32 cellular contexts compared by ENCODE assay signal in genomic region chr7:143244321-143244720, GRCh38. TPM values are rescaled to one million over a fixed set of nuclear protein-coding genes. Genes with fewer than 3 reads are reported as not detected.
DNase-seq lines count a peak whose midpoint lies in the region; ATAC-seq and TF ChIP-seq lines count a peak whose summit lies in the region.
"Had no signal": no experiment of that assay in that cellular context is flagged by ENCODE, and none has a peak within 500 bp of the region (broad histone marks: within the 10 kb centered on the region; RNA-seq: fewer than 3 reads in every experiment).

No MANE protein-coding gene starts in this region.

- H3K27ac Mint-ChIP-seq in activated T-cell treated with anti-CD3 and anti-CD28 coated beads, Interleukin-2, amount 50 U/mL, for 72 hours, result peak overlapping the region; percentile 91
- H3K27ac Mint-ChIP-seq in CD4-positive, alpha-beta T cell, result peak overlapping the region; percentile 61
- H3K27ac Mint-ChIP-seq: progenitor cell of endocrine pancreas had no signal

- intact Hi-C loops in CD4-positive, alpha-beta T cell (cut with DNase I, micrococcal nuclease), result no loop called here

- no peak overlapping the region for H2AFZ ChIP-seq in hepatocyte
- no peak overlapping the region for H2AFZ ChIP-seq in SK-N-SH (ENCODE audit: low read depth)
- no peak overlapping the region for H2AFZ ChIP-seq in neuronal stem cell (ENCODE audit: low read length)

- H3K36me3 Mint-ChIP-seq in activated T-cell treated with anti-CD3 and anti-CD28 coated beads, Interleukin-2, amount 50 U/mL, for 72 hours (ENCODE audit: insufficient read depth in 2 of 2), result peaks cover 9% of the 10 kb centered on the region in 2 donors
- peaks cover 4% of the 10 kb centered on the region for H3K36me3 Mint-ChIP-seq in CD4-positive, alpha-beta T cell (ENCODE audit: low read depth)

- peaks cover 21% of the 10 kb centered on the region for H3K4me1 ChIP-seq in RWPE2 (ENCODE audit: insufficient read depth, poor library complexity, severe bottlenecking)
- H3K4me1 ChIP-seq in hepatocyte (ENCODE audit: insufficient read depth), result peaks cover 12% of the 10 kb centered on the region
- H3K4me1 ChIP-seq in SK-N-SH (ENCODE audit: control insufficient read depth in 1 of 2, insufficient read depth in 2 of 2, low read depth in 1 of 2, low read length in 1 of 2), result peaks cover 0 to 7% of the 10 kb centered on the region in 2 experiments; a peak in 2 of 4 replicates
- peaks cover 1 to 9% of the 10 kb centered on the region in 2 donors for H3K4me1 ChIP-seq in neuronal stem cell (ENCODE audit: control insufficient read depth in 2 of 2, insufficient read depth in 1 of 2, low read depth in 1 of 2, low read length in 2 of 2)
- H3K4me1 ChIP-seq: BE2C, sigmoid colon had no signal

- CTCF ChIA-PET in CD4-positive, alpha-beta T cell (lab: Charles Lee), result interaction anchor here (1.0 to 1.5 kb wide), 3 partner anchors 12 to 44 kb away, joined by 3 read pairs; partner anchors contain the start of gene CASP2
- CTCF ChIA-PET in SK-N-SH (lab: Yijun Ruan, JAX), result interaction anchor here (0.6 to 2.4 kb wide), 5 partner anchors 12 to 175 kb away, joined by 3 to 10 read pairs (median 3); no protein-coding TSS in a partner anchor

- H3K9me2 ChIP-seq in hepatocyte (replicated peaks; ENCODE audit: insufficient read depth) (no peaks in the 10 kb centered on the region), SK-N-SH (no peaks in the 10 kb centered on the region)

- H3K18ac ChIP-seq in neuronal stem cell (ENCODE audit: low read length), result no peak overlapping the region

- H3K36me3 ChIP-seq in RWPE2 (ENCODE audit: low read depth) (no peaks in the 10 kb centered on the region), hepatocyte (replicated peaks; ENCODE audit: insufficient read depth, low read depth) (no peaks in the 10 kb centered on the region), SK-N-SH (replicated peaks in 1 of 2; ENCODE audit: control insufficient read depth in 1 of 2, insufficient read depth in 2 of 2, low read length in 1 of 2) (no peaks in the 10 kb centered on the region), neuronal stem cell (replicated peaks in 1 of 2; ENCODE audit: control insufficient read depth in 2 of 2, insufficient read depth in 2 of 2, low read length in 2 of 2) (peaks cover 0 to 2% of the 10 kb centered on the region in 2 donors)
- H3K36me3 ChIP-seq: BE2C, breast epithelium, heart right ventricle, sigmoid colon, tibial nerve had no signal

- H3K9me3 Mint-ChIP-seq in activated T-cell treated with anti-CD3 and anti-CD28 coated beads, Interleukin-2, amount 50 U/mL, for 72 hours, result peaks cover 3 to 8% of the 10 kb centered on the region in 2 donors
- H3K9me3 Mint-ChIP-seq in CD4-positive, alpha-beta T cell, result peaks cover 3% of the 10 kb centered on the region

- no peaks in the 10 kb centered on the region for H3K9me3 ChIP-seq in CD4-positive, alpha-beta T cell (ENCODE audit: control insufficient read depth, low read length)
- no peaks in the 10 kb centered on the region for H3K9me3 ChIP-seq in RWPE2 (ENCODE audit: severe bottlenecking)
- H3K9me3 ChIP-seq in hepatocyte (ENCODE audit: low read depth), result no peaks in the 10 kb centered on the region
- H3K9me3 ChIP-seq in SK-N-SH, result no peaks in the 10 kb centered on the region
- H3K9me3 ChIP-seq in neuronal stem cell (replicated peaks in 1 of 2; ENCODE audit: control insufficient read depth in 2 of 2, insufficient read depth in 1 of 2, low read depth in 1 of 2, low read length in 2 of 2), result peaks cover 0 to 2% of the 10 kb centered on the region in 2 donors
- H3K9me3 ChIP-seq: BE2C, breast epithelium, sigmoid colon, tibial nerve had no signal

- H3K9ac ChIP-seq in SK-N-SH (no peak overlapping the region), neuronal stem cell (ENCODE audit: low read depth, low read length, poor library complexity) (no peak overlapping the region)

- no peak for ATAC-seq in activated T-cell treated with anti-CD3 and anti-CD28 coated beads, Interleukin-2, amount 50 U/mL, for 72 hours (replicated peaks in 1 of 2)
- no peak for ATAC-seq in CD4-positive, alpha-beta T cell (ENCODE audit: poor library complexity)
- no peak for ATAC-seq in RWPE2 (ENCODE audit: low read depth)
- ATAC-seq: heart right ventricle had no signal

- no peak overlapping the region for H2BK120ac ChIP-seq in neuronal stem cell (ENCODE audit: low read depth, low read length)

- DNase-seq in activated T-cell treated with anti-CD3 and anti-CD28 coated beads, Interleukin-2, amount 50 U/mL, for 72 hours, result no peak
- DNase-seq in activated T-cell treated with anti-CD3 and anti-CD28 coated beads, Interleukin-2, amount 50 U/mL, for 48 hours, result no peak
- DNase-seq in CD4-positive, alpha-beta T cell, result no peak
- DNase-seq in RWPE2 (ENCODE audit: low spot score) (no peak), hepatocyte (ENCODE audit: low spot score) (no peak), SK-N-SH (no peak), neuronal stem cell (ENCODE audit: low spot score) (no peak), activated gamma-delta T cell (lab: John Stamatoyannopoulos, UW) (no peak)
- DNase-seq: activated CD4-positive, alpha-beta T cell treated with anti-CD3 and anti-CD28 coated beads for 4 hours; activated gamma-delta T cell treated with Interleukin-2 at 50 U/mL for 16 hours; anterior cingulate cortex; BE2C; H7; heart right ventricle; Karpas-422; kidney; NCI-H146; NCI-H226; NCI-H526 treated with DMSO at 0.1 percent for 48 hours; NK-92 treated with Interleukin-12 subunit alpha and Interleukin-12 subunit beta, amount 100 ng/mL, for 24 hours; nucleus accumbens; Right ventricle myocardium superior; sigmoid colon; stimulated activated CD4-positive, alpha-beta T cell treated with anti-CD3 and anti-CD28 coated beads, Interleukin-12 subunit alpha, Interleukin-12 subunit beta, amount 100 ng/mL, for 4 hours; stimulated activated CD4-positive, alpha-beta T cell treated with anti-CD3 and anti-CD28 coated beads, Interleukin-4, amount 100 ng/mL, for 1 hour had no signal

- H4K91ac ChIP-seq in neuronal stem cell (ENCODE audit: low read depth, low read length, poor library complexity), result no peak overlapping the region

- H3K4me3 ChIP-seq in RWPE2 (ENCODE audit: severe bottlenecking) (no peak overlapping the region), hepatocyte (no peak overlapping the region), SK-N-SH (ENCODE audit: low read depth in 2 of 2, low read length in 1 of 2) (no peak overlapping the region), neuronal stem cell (ENCODE audit: low read length in 2 of 2) (no peak overlapping the region)
- H3K4me3 ChIP-seq: breast epithelium, heart right ventricle, sigmoid colon, tibial nerve had no signal

- no peak overlapping the region for H3K14ac ChIP-seq in neuronal stem cell (ENCODE audit: low read length)

- no peak for TF ChIP-seq RAD21 in SK-N-SH (IDR thresholded peaks at IDR 0.05; ENCODE audit: low read length)

- H3K23ac ChIP-seq in neuronal stem cell (ENCODE audit: low read depth, low read length, poor library complexity), result no peak overlapping the region

- WGBS in hepatocyte (ENCODE audit: low lambda C conversion rate, missing lambda C conversion rate), result 36% methylated on average over 1 of the region's 1 CpG
- 14% methylated on average over 1 of the region's 1 CpG for WGBS in SK-N-SH (ENCODE audit: low lambda C conversion rate)
- no CpG with 5 or more reads among the region's 1 CpG for WGBS in neuronal stem cell (ENCODE audit: extremely low coverage in 2 of 2, insufficient read length in 2 of 2, insufficient replicate concordance in 1 of 2), 2 donors

- POLR2A ChIA-PET in CD4-positive, alpha-beta T cell (lab: Charles Lee), result interaction anchor here (1.3 to 1.6 kb wide), 2 partner anchors 11 to 44 kb away, joined by 3 to 4 read pairs; partner anchors contain the start of gene CASP2
- POLR2A ChIA-PET in SK-N-SH (lab: Yijun Ruan, JAX), result no interaction called here

- peak overlapping the region; percentile 40 to 56 for H3K4me3 Mint-ChIP-seq in activated T-cell treated with anti-CD3 and anti-CD28 coated beads, Interleukin-2, amount 50 U/mL, for 72 hours
- H3K4me3 Mint-ChIP-seq in CD4-positive, alpha-beta T cell, result no peak overlapping the region

- H4K20me1 ChIP-seq in hepatocyte (ENCODE audit: insufficient read depth, poor library complexity, severe bottlenecking) (no peaks in the 10 kb centered on the region), SK-N-SH (ENCODE audit: insufficient read depth) (no peaks in the 10 kb centered on the region)

- H2AK5ac ChIP-seq in neuronal stem cell (ENCODE audit: low read depth, low read length), result no peak overlapping the region

- H3K4me1 Mint-ChIP-seq in activated T-cell treated with anti-CD3 and anti-CD28 coated beads, Interleukin-2, amount 50 U/mL, for 72 hours (ENCODE audit: low read depth), result peaks cover 78% of the 10 kb centered on the region
- H3K4me1 Mint-ChIP-seq in CD4-positive, alpha-beta T cell (ENCODE audit: low read depth), result peaks cover 69% of the 10 kb centered on the region

- H3K27me3 Mint-ChIP-seq in activated T-cell treated with anti-CD3 and anti-CD28 coated beads, Interleukin-2, amount 50 U/mL, for 72 hours (ENCODE audit: low read depth), result no peaks in the 10 kb centered on the region
- H3K27me3 Mint-ChIP-seq in CD4-positive, alpha-beta T cell, result no peaks in the 10 kb centered on the region

- H2BK12ac ChIP-seq in neuronal stem cell (ENCODE audit: low read length), result no peak overlapping the region

- no peak overlapping the region for H2BK5ac ChIP-seq in neuronal stem cell (ENCODE audit: low read length)

- H2BK15ac ChIP-seq in neuronal stem cell (ENCODE audit: low read length), result no peak overlapping the region

- H3K79me2 ChIP-seq in hepatocyte (no peaks in the 10 kb centered on the region), SK-N-SH (ENCODE audit: insufficient read depth) (no peaks in the 10 kb centered on the region)

- TF ChIP-seq CTCF in CD4-positive, alpha-beta T cell (IDR thresholded peaks at IDR 0.05), result no peak
- TF ChIP-seq CTCF in RWPE2 (IDR thresholded peaks at IDR 0.05; ENCODE audit: poor library complexity, severe bottlenecking) (no peak), hepatocyte (IDR thresholded peaks at IDR 0.05; ENCODE audit: poor library complexity) (no peak), SK-N-SH (IDR thresholded peaks at IDR 0.05) (no peak)

- H3K4me2 ChIP-seq in hepatocyte (peak overlapping the region; percentile 44), SK-N-SH (no peak overlapping the region), neuronal stem cell (ENCODE audit: insufficient read depth, low read length, poor library complexity, severe bottlenecking) (no peak overlapping the region)

- TF ChIP-seq EP300 in SK-N-SH (IDR thresholded peaks at IDR 0.05; ENCODE audit: borderline replicate concordance in 1 of 2, low read depth in 1 of 2, low read length in 1 of 2), result no peak

- H3K27ac ChIP-seq in CD4-positive, alpha-beta T cell (ENCODE audit: low read depth, low read length), result no peak overlapping the region
- H3K27ac ChIP-seq in RWPE2 (ENCODE audit: poor library complexity, severe bottlenecking) (peak overlapping the region; percentile 49), hepatocyte (peak overlapping the region; percentile 57), SK-N-SH (ENCODE audit: low read depth in 2 of 2, low read length in 1 of 2) (no peak overlapping the region), neuronal stem cell (replicated peaks; ENCODE audit: low read length) (no peak overlapping the region)
- H3K27ac ChIP-seq: breast epithelium, sigmoid colon had no signal

- H3F3A ChIP-seq in SK-N-SH (replicated peaks; ENCODE audit: insufficient read depth), result peaks cover 6% of the 10 kb centered on the region

- H3K79me1 ChIP-seq in neuronal stem cell (ENCODE audit: low read depth, low read length), result no peaks in the 10 kb centered on the region

- no peak overlapping the region for H4K8ac ChIP-seq in neuronal stem cell (ENCODE audit: low read depth, low read length)

- no peaks in the 10 kb centered on the region for H3K27me3 ChIP-seq in CD4-positive, alpha-beta T cell (ENCODE audit: control insufficient read depth, insufficient read depth, low read length)
- H3K27me3 ChIP-seq in RWPE2 (ENCODE audit: insufficient read depth, poor library complexity, severe bottlenecking), result no peaks in the 10 kb centered on the region
- H3K27me3 ChIP-seq in hepatocyte, result no peaks in the 10 kb centered on the region
- H3K27me3 ChIP-seq in SK-N-SH (ENCODE audit: insufficient read depth), result no peaks in the 10 kb centered on the region
- H3K27me3 ChIP-seq in neuronal stem cell (ENCODE audit: control insufficient read depth in 3 of 3, insufficient read depth in 3 of 3, low read depth in 1 of 3, low read length in 3 of 3), result peaks cover 0 to 8% (median 0%) of the 10 kb centered on the region in 3 experiments
- H3K27me3 ChIP-seq: breast epithelium, heart right ventricle, sigmoid colon, tibial nerve had no signal

- no peak overlapping the region for H3K4ac ChIP-seq in neuronal stem cell (ENCODE audit: low read length)

RNA-seq across cellular contexts. Expression of gene GSTK1, which starts 18.9 kb away (rescaled TPM):
- total RNA-seq in activated T-cell treated with anti-CD3 and anti-CD28 coated beads, Interleukin-2, amount 50 U/mL, for 72 hours, result 100 to 1,000 TPM; 242 to 298 TPM
- total RNA-seq in CD4-positive, alpha-beta T cell, result 100 to 1,000 TPM; 245 to 259 TPM
- total RNA-seq in hepatocyte, result 224 and 233 TPM in 2 replicates
- polyA plus RNA-seq in hepatocyte (217 and 243 TPM in 2 replicates), SK-N-SH (2012; rRNA removed) (299 and 354 TPM in 2 replicates)
- 210 and 257 TPM in 2 replicates for polyA plus RNA-seq in SK-N-SH (2012; cell fraction: cytosol; rRNA removed)
- 826 and 869 TPM in 2 replicates for polyA plus RNA-seq in SK-N-SH (2012; cell fraction: nucleus; rRNA removed)
- 46.1 TPM for polyA plus RNA-seq in neuronal stem cell (2013, experiment 1 of 2)
- 47.0 TPM for polyA plus RNA-seq in neuronal stem cell (2013, experiment 2 of 2)

RNA-seq across cellular contexts. Expression of gene TAS2R40, which starts 22.5 kb away (rescaled TPM):
- total RNA-seq in activated T-cell treated with anti-CD3 and anti-CD28 coated beads, Interleukin-2, amount 50 U/mL, for 72 hours, result not detected
- not detected for total RNA-seq in CD4-positive, alpha-beta T cell
- not detected in 2 replicates for total RNA-seq in hepatocyte
- polyA plus RNA-seq in hepatocyte (not detected in 2 replicates), SK-N-SH (2012; rRNA removed) (not detected in 2 replicates)
- polyA plus RNA-seq in SK-N-SH (2012; cell fraction: cytosol; rRNA removed), result not detected in 2 replicates
- not detected in 2 replicates for polyA plus RNA-seq in SK-N-SH (2012; cell fraction: nucleus; rRNA removed)
- not detected for polyA plus RNA-seq in neuronal stem cell (2013, experiment 1 of 2)
- not detected for polyA plus RNA-seq in neuronal stem cell (2013, experiment 2 of 2)
- total RNA-seq: breast epithelium, endothelial cell of umbilical vein, frontal cortex, H7, heart right ventricle, kidney, liver, mesenteric fat pad, progenitor cell of endocrine pancreas, Right ventricle myocardium superior, sigmoid colon, tibial nerve had no signal
- polyA plus RNA-seq: endothelial cell of umbilical vein, heart right ventricle, liver, sigmoid colon had no signal

RNA-seq across cellular contexts. Expression of gene TMEM139, which starts 40.4 kb away (rescaled TPM):
- total RNA-seq in activated T-cell treated with anti-CD3 and anti-CD28 coated beads, Interleukin-2, amount 50 U/mL, for 72 hours, result 1 to 10 TPM; 1.3 to 1.5 TPM
- total RNA-seq in CD4-positive, alpha-beta T cell, result under 1 TPM; 0.20 to 0.27 TPM
- 19.8 and 21.0 TPM in 2 replicates for total RNA-seq in hepatocyte
- polyA plus RNA-seq in hepatocyte (9.1 and 15.6 TPM in 2 replicates), SK-N-SH (2012; rRNA removed) (0.05 and 0.19 TPM in 2 replicates)
- 0.07 and 0.14 TPM in 2 replicates for polyA plus RNA-seq in SK-N-SH (2012; cell fraction: cytosol; rRNA removed)
- 0.15 and 0.36 TPM in 2 replicates for polyA plus RNA-seq in SK-N-SH (2012; cell fraction: nucleus; rRNA removed)
- 4.3 TPM for polyA plus RNA-seq in neuronal stem cell (2013, experiment 1 of 2)
- polyA plus RNA-seq in neuronal stem cell (2013, experiment 2 of 2), result 4.0 TPM
- total RNA-seq: endothelial cell of umbilical vein, frontal cortex had no signal

RNA-seq across cellular contexts. Expression of gene CASP2, which starts 43.8 kb away (rescaled TPM):
- 100 to 1,000 TPM; 126 to 128 TPM for total RNA-seq in activated T-cell treated with anti-CD3 and anti-CD28 coated beads, Interleukin-2, amount 50 U/mL, for 72 hours
- 10 to 100 TPM; 19.1 to 21.9 TPM for total RNA-seq in CD4-positive, alpha-beta T cell
- 11.9 and 13.6 TPM in 2 replicates for total RNA-seq in hepatocyte
- 8.5 and 10.6 TPM in 2 replicates for polyA plus RNA-seq in hepatocyte
- 19.7 and 22.3 TPM in 2 replicates for polyA plus RNA-seq in SK-N-SH (2012; rRNA removed)
- polyA plus RNA-seq in SK-N-SH (2012; cell fraction: cytosol; rRNA removed), result 13.1 and 15.6 TPM in 2 replicates
- 29.2 and 44.4 TPM in 2 replicates for polyA plus RNA-seq in SK-N-SH (2012; cell fraction: nucleus; rRNA removed)
- polyA plus RNA-seq in neuronal stem cell (2013, experiment 1 of 2), result 20.7 TPM
- 21.7 TPM for polyA plus RNA-seq in neuronal stem cell (2013, experiment 2 of 2)

Comparison
In these comparisons a context has a peak if more than half of its experiments do, and no peak if none do; other contexts are left out.
1. H3K27ac ChIP-seq: peak in RWPE2 (single experiment) and hepatocyte (single experiment); none in CD4-positive, alpha-beta T cell (single experiment), SK-N-SH (0 of 2) and neuronal stem cell (single experiment).